8 cellular contexts compared by ENCODE assay signal in the genomic region with DNA sequence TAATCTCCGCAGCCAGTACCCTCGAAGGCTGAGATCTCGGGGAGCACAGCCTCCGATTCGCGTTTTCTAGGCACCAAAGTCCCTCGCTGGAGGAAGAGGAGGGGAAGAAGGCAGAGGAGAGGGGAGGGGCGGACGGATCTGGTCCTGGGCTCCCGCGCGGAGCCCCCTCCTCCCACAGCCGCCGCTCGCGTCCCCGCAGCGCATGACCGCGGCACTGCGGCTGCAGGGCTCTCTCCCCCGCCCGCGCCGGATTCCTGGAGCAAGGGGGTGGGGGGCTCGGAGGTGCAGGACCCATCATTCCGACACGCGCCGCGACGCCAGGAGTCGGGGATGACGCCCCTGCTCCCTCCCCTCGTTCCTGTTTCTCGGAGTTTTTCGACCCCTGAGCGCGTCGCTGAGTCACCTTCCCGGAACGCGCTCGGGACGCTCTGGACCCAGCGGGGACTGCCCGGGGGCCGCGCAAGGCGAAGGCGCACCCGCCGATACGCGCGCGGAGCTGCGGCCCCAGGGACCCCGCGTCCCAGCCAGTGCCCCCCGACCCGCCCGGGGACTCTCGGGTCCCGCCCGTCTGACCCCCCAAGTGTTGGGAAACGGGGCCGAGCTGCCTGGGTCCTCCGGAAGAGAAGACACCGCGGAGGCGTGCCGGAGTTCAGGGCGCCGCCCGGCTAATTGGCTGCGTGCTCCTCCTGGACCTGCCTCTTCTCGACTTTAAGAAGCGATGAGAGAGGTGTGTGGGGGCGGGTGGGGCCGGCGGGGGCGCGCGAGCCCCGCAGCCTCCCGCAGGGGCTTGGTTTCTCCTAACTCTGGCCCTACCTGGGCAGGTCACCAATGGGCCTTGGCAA. TPM values are rescaled to one million over a fixed set of nuclear protein-coding genes. Genes with fewer than 3 reads are reported as not detected.
DNase-seq lines count a peak whose midpoint lies in the region; ATAC-seq and TF ChIP-seq lines count a peak whose summit lies in the region.

No MANE protein-coding gene starts in this region.

- TF ChIP-seq CTCF in BJ (IDR thresholded peaks at IDR 0.05; ENCODE audit: insufficient read depth, low read depth, low read length) (no peak), ascending aorta (IDR thresholded peaks at IDR 0.05) (no peak)

- H3K36me3 ChIP-seq in BJ (ENCODE audit: control insufficient read depth, insufficient read depth, low read length) (peaks cover 6% of the 10 kb centered on the region), H7 (replicated peaks; ENCODE audit: control insufficient read depth, insufficient read depth, low read length) (no peaks in the 10 kb centered on the region), SK-N-MC (ENCODE audit: insufficient read depth, low read length) (no peaks in the 10 kb centered on the region), ascending aorta (no peaks in the 10 kb centered on the region), iPS-18a (ENCODE audit: control insufficient read depth, low read depth, low read length) (no peaks in the 10 kb centered on the region)

- no peaks in the 10 kb centered on the region for H3K27me3 ChIP-seq in BJ (ENCODE audit: control insufficient read depth, insufficient read depth, low read length)
- peaks cover 40% of the 10 kb centered on the region for H3K27me3 ChIP-seq in H7 (ENCODE audit: control insufficient read depth, insufficient read depth, low read length)
- H3K27me3 ChIP-seq in ascending aorta = no peaks in the 10 kb centered on the region
- peaks cover 55% of the 10 kb centered on the region for H3K27me3 ChIP-seq in iPS-18a (ENCODE audit: control insufficient read depth, insufficient read depth, low read length)

- CTCF ChIA-PET in BJ (lab: Yijun Ruan, JAX) = interaction anchor here (0.7 to 10.7 kb wide), 7 partner anchors 8 to 80 kb away, joined by 3 to 127 read pairs (median 27); a partner anchor contains a TSS

- H3K27ac ChIP-seq in SK-N-MC (no peak overlapping the region), ascending aorta (peak overlapping the region; percentile 90 to 94), iPS-18a (ENCODE audit: low read length) (no peak overlapping the region)

- peak overlapping the region; percentile 76 for H3K4me3 ChIP-seq in BJ (ENCODE audit: low read depth, low read length)
- peak overlapping the region; percentile 63 for H3K4me3 ChIP-seq in H7 (ENCODE audit: insufficient read depth, low read depth, low read length)
- H3K4me3 ChIP-seq in SK-N-MC = peak overlapping the region; percentile 92
- peak overlapping the region; percentile 67 to 93 for H3K4me3 ChIP-seq in ascending aorta
- H3K4me3 ChIP-seq in iPS-18a (ENCODE audit: low read length) = peak overlapping the region; percentile 70

- H3K4me1 ChIP-seq in ascending aorta (peaks cover 6 to 26% of the 10 kb centered on the region in 2 donors), iPS-18a (ENCODE audit: control insufficient read depth, low read depth, low read length) (peaks cover 6% of the 10 kb centered on the region)

- H3K9ac ChIP-seq in SK-N-MC (ENCODE audit: insufficient read length) (peak overlapping the region; percentile 63), iPS-18a (ENCODE audit: low read length) (peak overlapping the region; percentile 23)

- no peak for ATAC-seq in HG02981 (IDR thresholded peaks at IDR 0.05; ENCODE audit: unreplicated experiment)

- DNase-seq in BJ (ENCODE audit: low read depth) (no peak), H7 (peak; percentile 94), SK-N-MC (ENCODE audit: low read depth, low spot score) (no peak), ascending aorta (ENCODE audit: low spot score in 2 of 2) (peak in 1 of 2 donors; percentile 82), NCI-H1092 treated with DMSO at 0.1 percent for 48 hours (lab: John Stamatoyannopoulos, UW) (no peak)
- peak; percentile 51 to 69 (median 52) for DNase-seq in stimulated activated CD4-positive, alpha-beta T cell treated with anti-CD3 and anti-CD28 coated beads, Interleukin-12 subunit alpha, Interleukin-12 subunit beta, amount 100 ng/mL, for 48 hours (ENCODE audit: low read depth in 2 of 3, low spot score in 1 of 3)

- H3K9me3 ChIP-seq in SK-N-MC (ENCODE audit: low read depth, low read length) = no peaks in the 10 kb centered on the region
- H3K9me3 ChIP-seq in ascending aorta = no peaks in the 10 kb centered on the region
- no peaks in the 10 kb centered on the region for H3K9me3 ChIP-seq in iPS-18a (ENCODE audit: control insufficient read depth, low read depth, low read length)

- intact Hi-C loops in ascending aorta (cut with DNase I) = loop anchor here (1.0 kb wide), 1 partner anchor 29 kb away; no protein-coding TSS in a partner anchor

- POLR2A ChIA-PET in BJ (lab: Charles Lee) = interaction anchor here (0.7 to 1.4 kb wide), 2 partner anchors 30 to 361 kb away, joined by 3 to 7 read pairs; a partner anchor contains a TSS

RNA-seq across cellular contexts. Expression of a gene that starts 1.4 kb away (rescaled TPM):
- 21.4 and 57.8 TPM in 2 replicates for polyA plus RNA-seq in BJ (2011; rRNA removed)
- 12.1 and 16.5 TPM in 2 replicates for polyA minus RNA-seq in BJ (2011; rRNA and poly(A)+ RNA removed)
- 1.9 and 4.8 TPM in 2 replicates for total RNA-seq in H7 (2014; rRNA removed; shearing (Covaris generic))
- 120 TPM for total RNA-seq in ascending aorta

RNA-seq across cellular contexts. Expression of a gene that starts 29.3 kb away (rescaled TPM):
- 68.5 and 72.8 TPM in 2 replicates for polyA plus RNA-seq in BJ (2011; rRNA removed)
- 37.4 and 38.5 TPM in 2 replicates for polyA minus RNA-seq in BJ (2011; rRNA and poly(A)+ RNA removed)
- total RNA-seq in H7 (2014; rRNA removed; shearing (Covaris generic)) = 51.9 and 56.8 TPM in 2 replicates
- total RNA-seq in ascending aorta = 16.1 TPM

Comparison
In these comparisons a context has a peak if more than half of its experiments do, and no peak if none do; other contexts are left out.
1. DNase-seq: peak in H7 (single experiment) and stimulated activated CD4-positive, alpha-beta T cell treated with anti-CD3 and anti-CD28 coated beads, Interleukin-12 subunit alpha, Interleukin-12 subunit beta, amount 100 ng/mL, for 48 hours (3 of 3); none in BJ (single experiment), SK-N-MC (single experiment) and NCI-H1092 treated with DMSO at 0.1 percent for 48 hours (single experiment).
2. H3K27ac ChIP-seq: peak in ascending aorta (2 of 2); none in SK-N-MC (single experiment) and iPS-18a (single experiment).
3. RNA of a gene that starts 1.4 kb away (total RNA-seq): 120 TPM in ascending aorta (single experiment); 1.9 to 4.8 TPM in H7; every median in the first group is over 10 times any median in the second.
4. Peak in every context shown above with its lines, with median percentiles within 50 percentile points of each other: H3K4me3 ChIP-seq.